18 cellular contexts compared by ENCODE assay signal in genomic region chr7:28280516-28280915, GRCh38.
DNase-seq lines count a peak whose midpoint lies in the region; ATAC-seq and TF ChIP-seq lines count a peak whose summit lies in the region.
"Had no signal": no experiment of that assay in that cellular context is flagged by ENCODE, and none has a peak within 500 bp of the region (broad histone marks: within the 10 kb centered on the region; RNA-seq: fewer than 3 reads in every experiment).

No MANE protein-coding gene starts in this region.

- DNase-seq in D341Med (ENCODE audit: low spot score) (peak; percentile 34), NCI-H1105 treated with DMSO at 0.1 percent for 48 hours (lab: John Stamatoyannopoulos, UW) (peak; percentile 40), NCI-H82 treated with DMSO at 0.1 percent for 48 hours (lab: John Stamatoyannopoulos, UW; ENCODE audit: unreplicated experiment) (peak; percentile 82), neural progenitor cell (ENCODE audit: low spot score) (peak; percentile 60), lower lobe of right lung (no peak)
- DNase-seq: BE2C; CD4-positive, CD25-positive, alpha-beta regulatory T cell; COR-L47; GOT3; NCI-H1092 treated with DMSO at 0.1 percent for 48 hours; NCI-H2029; NCI-H2171; NCI-H774; SHP77 treated with DMSO at 0.1 percent for 48 hours had no signal

- no peaks in the 10 kb centered on the region for H3K27me3 ChIP-seq in neural progenitor cell
- no peaks in the 10 kb centered on the region for H3K27me3 ChIP-seq in lower lobe of right lung (ENCODE audit: low read depth)
- H3K27me3 ChIP-seq: BE2C had no signal

- no peak overlapping the region for H3K27ac ChIP-seq in neural progenitor cell
- no peak overlapping the region for H3K27ac ChIP-seq in lower lobe of right lung

- H3K4me3 ChIP-seq in neural progenitor cell: no peak overlapping the region
- H3K4me3 ChIP-seq in lower lobe of right lung: no peak overlapping the region
- H3K4me3 ChIP-seq: GM12878 had no signal

- peaks cover 17% of the 10 kb centered on the region for H3K4me1 ChIP-seq in neural progenitor cell
- no peaks in the 10 kb centered on the region for H3K4me1 ChIP-seq in lower lobe of right lung

- H3K27me3 Mint-ChIP-seq in neural progenitor cell (ENCODE audit: insufficient read depth, low read depth): peaks cover 3% of the 10 kb centered on the region

- H3K9me3 Mint-ChIP-seq in neural progenitor cell: peaks cover 9% of the 10 kb centered on the region

- H3K4me2 ChIP-seq in neural progenitor cell: peak overlapping the region; percentile 40

- H3K9me3 ChIP-seq in neural progenitor cell (ENCODE audit: low read depth) (no peaks in the 10 kb centered on the region), lower lobe of right lung (no peaks in the 10 kb centered on the region)
- H3K9me3 ChIP-seq: BE2C had no signal

- ATAC-seq in HG03097 (IDR thresholded peaks at IDR 0.05; ENCODE audit: low FRiP score, unreplicated experiment) (no peak), lower lobe of right lung (no peak), HG03196 (IDR thresholded peaks at IDR 0.05; ENCODE audit: unreplicated experiment) (no peak)
- ATAC-seq: GM12878, HCT116 had no signal

- H2AFZ ChIP-seq in neural progenitor cell (replicated peaks): no peak overlapping the region

- no peak overlapping the region for H3K27ac Mint-ChIP-seq in neural progenitor cell
- H3K27ac Mint-ChIP-seq: CD4-positive, CD25-positive, alpha-beta regulatory T cell had no signal

- no peaks in the 10 kb centered on the region for H3K79me2 ChIP-seq in neural progenitor cell (ENCODE audit: low read depth)

- H3K36me3 Mint-ChIP-seq in neural progenitor cell: no peaks in the 10 kb centered on the region
- H3K36me3 Mint-ChIP-seq: CD4-positive, CD25-positive, alpha-beta regulatory T cell had no signal

- H4K20me1 ChIP-seq in neural progenitor cell (ENCODE audit: low read depth): no peaks in the 10 kb centered on the region

- TF ChIP-seq CTCF in neural progenitor cell (IDR thresholded peaks at IDR 0.05) (no peak), lower lobe of right lung (IDR thresholded peaks at IDR 0.05) (no peak)

- intact Hi-C loops in lower lobe of right lung (cut with DNase I): no loop called here

- H3K4me3 Mint-ChIP-seq in neural progenitor cell: no peak overlapping the region
- H3K4me3 Mint-ChIP-seq: CD4-positive, CD25-positive, alpha-beta regulatory T cell had no signal

- no peak overlapping the region for H3K9ac ChIP-seq in neural progenitor cell

- H3K4me1 Mint-ChIP-seq in neural progenitor cell: peaks cover 24% of the 10 kb centered on the region
- H3K4me1 Mint-ChIP-seq: CD4-positive, CD25-positive, alpha-beta regulatory T cell had no signal

- H3F3A ChIP-seq in neural progenitor cell (ENCODE audit: low read depth): peaks cover 8% of the 10 kb centered on the region

- no peaks in the 10 kb centered on the region for H3K36me3 ChIP-seq in neural progenitor cell
- no peaks in the 10 kb centered on the region for H3K36me3 ChIP-seq in lower lobe of right lung
- H3K36me3 ChIP-seq: BE2C had no signal
